2 cellular contexts compared by ENCODE assay signal in genomic region chr10:95777638-95778037, GRCh38. TPM values are rescaled to one million over a fixed set of nuclear protein-coding genes. Genes with fewer than 3 reads are reported as not detected.
"Had no signal": no experiment of that assay in that cellular context is flagged by ENCODE, and none has a peak within 500 bp of the region (broad histone marks: within the 10 kb centered on the region; RNA-seq: fewer than 3 reads in every experiment).

No MANE protein-coding gene starts in this region.

RNA-seq across cellular contexts. Expression of gene ENTPD1, which starts 21.7 kb away (rescaled TPM):
- total RNA-seq: GM23248, HFFc6 had no signal
